13 cellular contexts compared by ENCODE assay signal in the genomic region with DNA sequence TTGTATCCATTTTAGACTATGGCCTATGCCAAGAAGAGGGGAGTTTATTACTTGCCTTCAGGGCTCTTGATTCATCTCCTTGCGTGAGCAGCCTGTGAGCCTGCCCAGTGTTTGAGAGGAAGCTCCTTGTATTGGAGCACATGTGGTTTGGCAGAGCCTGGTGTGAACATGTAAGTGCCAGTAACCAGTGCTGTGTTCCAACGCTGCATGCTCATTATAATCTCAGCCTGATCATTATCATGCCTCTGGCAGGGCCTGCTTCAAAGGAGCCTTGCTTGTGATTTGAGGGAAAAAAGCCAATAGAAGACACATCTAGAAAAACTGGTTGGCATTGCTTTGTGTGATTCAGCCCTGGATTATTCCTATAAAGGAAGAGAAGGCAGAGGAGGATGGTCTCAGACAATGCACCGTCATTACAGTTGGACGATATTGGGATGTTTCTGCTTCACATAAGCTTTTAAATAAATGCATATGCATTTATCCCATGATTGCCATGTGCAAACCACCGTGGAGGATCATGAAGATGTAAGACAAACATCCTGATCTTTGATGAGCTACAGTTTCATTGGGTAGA.
DNase-seq lines count a peak whose midpoint lies in the region; ATAC-seq, FAIRE-seq and TF ChIP-seq lines count a peak whose summit lies in the region.
"Had no signal": no experiment of that assay in that cellular context is flagged by ENCODE, and none has a peak within 500 bp of the region (broad histone marks: within the 10 kb centered on the region; RNA-seq: fewer than 3 reads in every experiment).

No MANE protein-coding gene starts in this region.

- BruUV-seq in HCT116 (replicated peaks; lab: Mats Ljungman, UMichigan) = no TSS peak

- TF ChIP-seq CTCF in AG04449 (IDR thresholded peaks at IDR 0.05; ENCODE audit: insufficient read depth, low read length, missing control alignments) (no peak), HCT116 (IDR thresholded peaks at IDR 0.05 in 2 of 3, conservative IDR thresholded peaks at IDR 0.05 in 1 of 3; ENCODE audit: borderline replicate concordance in 1 of 3, insufficient read depth in 1 of 3, low read depth in 2 of 3, low read length in 2 of 3) (no peak), fibroblast of villous mesenchyme (IDR thresholded peaks at IDR 0.05; ENCODE audit: insufficient read depth, low read depth, low read length) (no peak), sigmoid colon (IDR thresholded peaks at IDR 0.05) (no peak), GM13977 (IDR thresholded peaks at IDR 0.05; ENCODE audit: extremely low read depth, insufficient read depth, missing control alignments) (no peak), pancreas (IDR thresholded peaks at IDR 0.05) (no peak)

- no peaks in the 10 kb centered on the region; the same call in 1 of the 2 replicates for H3K9me2 ChIP-seq in HCT116 (ENCODE audit: insufficient read depth)

- no peaks in the 10 kb centered on the region for H3K79me2 ChIP-seq in HCT116 (ENCODE audit: insufficient read depth, low read length)

- no peak overlapping the region for H3K27ac ChIP-seq in HCT116 (ENCODE audit: low read depth, low read length)
- no peak overlapping the region for H3K27ac ChIP-seq in sigmoid colon
- no peak overlapping the region for H3K27ac ChIP-seq in pancreas

- no peak overlapping the region for H3K4me2 ChIP-seq in HCT116 (ENCODE audit: low read length)

- peaks cover 17 to 22% of the 10 kb centered on the region in 2 experiments; a peak in 3 of 4 replicates for H3K4me1 ChIP-seq in HCT116 (ENCODE audit: control insufficient read depth in 1 of 2, insufficient read depth in 2 of 2, low read length in 2 of 2)
- H3K4me1 ChIP-seq in sigmoid colon = peaks cover 0 to 13% (median 0%) of the 10 kb centered on the region in 4 donors
- peaks cover 19 to 32% (median 25%) of the 10 kb centered on the region in 3 donors for H3K4me1 ChIP-seq in pancreas

- TF ChIP-seq RAD21 in HCT116 (IDR thresholded peaks at IDR 0.05; ENCODE audit: low read depth) = no peak

- in situ Hi-C loops in GM13977 (cut with MboI; ENCODE audit: low pct_unique_long_range_greater_than_20kb, low sequenced_read_pairs, unreplicated experiment) = no loop called here

- no peaks in the 10 kb centered on the region for H3K36me3 ChIP-seq in HCT116 (ENCODE audit: control insufficient read depth in 1 of 2, insufficient read depth in 2 of 2, low read length in 2 of 2)
- no peaks in the 10 kb centered on the region for H3K36me3 ChIP-seq in sigmoid colon
- H3K36me3 ChIP-seq in pancreas = no peaks in the 10 kb centered on the region

- TF ChIP-seq POLR2A in HCT116 (IDR thresholded peaks at IDR 0.05; ENCODE audit: borderline replicate concordance, extremely low read depth, insufficient read depth, insufficient read length) (no peak), sigmoid colon (IDR thresholded peaks at IDR 0.05) (no peak)

- CTCF ChIA-PET in AG04449 (lab: Yijun Ruan, JAX) = interaction anchor here (1.0 to 1.1 kb wide), 2 partner anchors 10 to 31 kb away, joined by 4 read pairs; no protein-coding TSS in a partner anchor
- CTCF ChIA-PET in HCT116 (lab: Charles Lee) = interaction anchor here (1.5 to 1.6 kb wide), 2 partner anchors 32 to 203 kb away, joined by 3 to 5 read pairs; partner anchors contain the start of gene AHR

- ATAC-seq in HCT116 = peak; percentile 36; the same call in 1 of the 2 replicates
- no peak for ATAC-seq in pancreas
- ATAC-seq: activated CD8-positive, alpha-beta memory T cell treated with anti-CD3 and anti-CD28 coated beads, Interleukin-2, amount 10 ng/mL, durations not matched to agents 7 days and 5 days had no signal

- no peaks in the 10 kb centered on the region for H4K20me1 ChIP-seq in HCT116 (ENCODE audit: insufficient read depth)

- no peak for TF ChIP-seq EP300 in sigmoid colon (IDR thresholded peaks at IDR 0.05)

- RAD21 ChIA-PET in HCT116 (lab: Charles Lee; ENCODE audit: low non-redundant PET in 1 of 2, low total read pairs in 2 of 2, uncharacterized antibody in 2 of 2, unreplicated experiment in 2 of 2) = no interaction called here

- POLR2A ChIA-PET in AG04449 (lab: Yijun Ruan, JAX) (no interaction called here), HCT116 (lab: Charles Lee) (no interaction called here)

- H3K4me3 ChIP-seq in AG04449 (ENCODE audit: low read depth, low read length) (no peak overlapping the region), HCT116 (replicated peaks in 1 of 2; ENCODE audit: low read depth in 1 of 2, low read length in 2 of 2) (no peak overlapping the region), fibroblast of villous mesenchyme (ENCODE audit: low read depth, low read length) (no peak overlapping the region), sigmoid colon (no peak overlapping the region), pancreas (no peak overlapping the region)
- H3K4me3 ChIP-seq: skin epidermis had no signal

- 85 to 89% methylated on average over 5 of the region's 5 CpGs for WGBS in sigmoid colon, 2 donors
- WGBS in pancreas, 2 donors = 78 to 79% methylated on average over 5 of the region's 5 CpGs

- intact Hi-C loops in HCT116 (cut with micrococcal nuclease) = no loop called here
- intact Hi-C loops in sigmoid colon (cut with DNase I) = loop anchor here (10.0 kb wide), 1 partner anchor 210 kb away; no protein-coding TSS in a partner anchor
- intact Hi-C loops in pancreas (cut with DNase I) = no loop called here

- H3K27me3 ChIP-seq in HCT116 (ENCODE audit: insufficient read depth, low read length) (no peaks in the 10 kb centered on the region), sigmoid colon (no peaks in the 10 kb centered on the region), pancreas (no peaks in the 10 kb centered on the region)

- no peak overlapping the region for H2AFZ ChIP-seq in HCT116 (ENCODE audit: low read depth, low read length, poor library complexity, severe bottlenecking)

- no peak overlapping the region for H3K9ac ChIP-seq in HCT116 (ENCODE audit: low read length)

- DNase-seq in AG04449 (ENCODE audit: low read depth, low spot score) (peak; percentile 46), HCT116 (ENCODE audit: low read depth, low spot score) (no peak), T1000 (lab: John Stamatoyannopoulos, UW) (peak; percentile 84), fibroblast of villous mesenchyme (ENCODE audit: low read depth) (peak; percentile 6), sigmoid colon (no peak), GM13977 (ENCODE audit: low spot score) (no peak), pancreas (no peak), NCI-H1436 (lab: John Stamatoyannopoulos, UW) (no peak)
- DNase-seq: activated CD8-positive, alpha-beta memory T cell treated with anti-CD3 and anti-CD28 coated beads, Interleukin-2, amount 10 ng/mL, durations not matched to agents 7 days and 5 days; endodermal cell; NCI-H2107; T-helper 9 cell had no signal

- FAIRE-seq in pancreas (lab: Jason Lieb, UNC) = no peak

- H3K9me3 ChIP-seq in HCT116 (ENCODE audit: control insufficient read depth in 1 of 2, insufficient read depth in 1 of 2, low read depth in 1 of 2, low read length in 2 of 2) = no peaks in the 10 kb centered on the region
- H3K9me3 ChIP-seq in sigmoid colon = no peaks in the 10 kb centered on the region
- no peaks in the 10 kb centered on the region for H3K9me3 ChIP-seq in pancreas

TF ChIP-seq in HCT116, 20 proteins besides CTCF, POLR2A, EP300 and RAD21:
- TF ChIP-seq EGR1 (IDR thresholded peaks at IDR 0.05; ENCODE audit: low read depth) (no peak), CEBPB (IDR thresholded peaks at IDR 0.05; ENCODE audit: low read depth) (no peak)
- TF ChIP-seq, protein P1, sequence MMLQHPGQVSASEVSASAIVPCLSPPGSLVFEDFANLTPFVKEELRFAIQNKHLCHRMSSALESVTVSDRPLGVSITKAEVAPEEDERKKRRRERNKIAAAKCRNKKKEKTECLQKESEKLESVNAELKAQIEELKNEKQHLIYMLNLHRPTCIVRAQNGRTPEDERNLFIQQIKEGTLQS (IDR thresholded peaks at IDR 0.05) = no peak

Comparison
In these comparisons a context has a peak if more than half of its experiments do, and no peak if none do; other contexts are left out.
1. DNase-seq: peak in AG04449 (single experiment), T1000 (single experiment) and fibroblast of villous mesenchyme (single experiment); none in HCT116 (single experiment), sigmoid colon (single experiment), GM13977 (single experiment), pancreas (0 of 6) and NCI-H1436 (single experiment).